ENCODE assay signal across 8 cellular contexts in the genomic region with DNA sequence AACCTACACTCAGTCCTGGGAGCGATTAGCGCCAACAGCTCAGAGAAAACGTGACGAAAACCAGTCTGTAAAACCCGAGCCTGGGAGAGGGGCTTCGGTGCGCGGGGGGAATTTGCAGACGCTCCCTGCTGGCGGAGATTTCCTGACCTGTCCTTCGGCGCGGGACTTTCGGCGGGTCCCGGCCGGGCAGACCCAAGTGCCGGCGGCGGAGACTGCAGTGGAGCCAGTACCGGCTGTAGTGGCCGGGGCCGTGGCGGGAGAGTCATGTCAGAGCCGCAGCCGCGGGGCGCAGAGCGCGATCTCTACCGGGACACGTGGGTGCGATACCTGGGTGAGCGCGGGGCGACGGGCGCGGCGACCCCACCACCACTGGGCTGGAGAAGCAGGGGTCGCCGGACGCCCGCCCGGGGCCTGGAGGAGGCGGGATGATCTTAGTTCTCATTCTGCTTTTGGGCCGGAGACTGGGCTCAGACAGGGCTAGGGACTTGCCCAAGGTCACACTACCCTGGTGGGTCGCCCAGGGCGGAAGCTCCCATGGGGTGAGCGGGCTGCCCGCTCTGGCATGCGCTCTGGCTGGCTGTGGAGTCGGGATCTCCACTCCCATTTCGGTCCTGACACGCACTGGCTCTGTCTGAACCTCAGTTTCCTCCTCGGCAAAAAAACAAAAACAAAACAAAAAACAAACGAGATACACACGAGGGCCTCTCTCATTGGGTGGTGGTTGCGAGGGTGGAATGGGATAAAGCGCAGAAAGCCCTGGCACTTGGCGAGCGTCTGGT. TPM values are rescaled to one million over a fixed set of nuclear protein-coding genes. Genes with fewer than 3 reads are reported as not detected.
DNase-seq lines count a peak whose midpoint lies in the region; ATAC-seq and TF ChIP-seq lines count a peak whose summit lies in the region.

A gene with protein sequence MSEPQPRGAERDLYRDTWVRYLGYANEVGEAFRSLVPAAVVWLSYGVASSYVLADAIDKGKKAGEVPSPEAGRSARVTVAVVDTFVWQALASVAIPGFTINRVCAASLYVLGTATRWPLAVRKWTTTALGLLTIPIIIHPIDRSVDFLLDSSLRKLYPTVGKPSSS (plus strand): TSS at position 153 of the 779 bp plus-strand sequence. CDS start 112 bp downstream, at position 265.

- intact Hi-C loops in left lung (cut with DNase I): no loop called here

- H3K9me3 ChIP-seq in left lung: no peaks in the 10 kb centered on the region

- peak within 1 kb of the TSS; percentile 61 to 75 for H3K4me3 ChIP-seq in left lung

- TF ChIP-seq CTCF in left lung (IDR thresholded peaks at IDR 0.05): no peak

- H3K27ac ChIP-seq in left lung: peak within 1 kb of the TSS; percentile 95 to 99

- peaks cover 34 to 48% of the 10 kb centered on the region in 2 donors for H3K4me1 ChIP-seq in left lung

- H3K36me3 ChIP-seq in left lung: peaks cover 0 to 17% of the 10 kb centered on the region in 2 donors

- H3K27me3 ChIP-seq in left lung: no peaks in the 10 kb centered on the region

- DNase-seq in NCI-H748 (lab: John Stamatoyannopoulos, UW; ENCODE audit: unreplicated experiment) (peak; percentile 72), NCI-H748 treated with DMSO at 0.1 percent for 48 hours (lab: John Stamatoyannopoulos, UW) (no peak), NCI-H2171 (lab: John Stamatoyannopoulos, UW) (peak; percentile 62), dedifferentiated amniotic fluid mesenchymal stem cell (ENCODE audit: extremely low spot score) (peak; percentile 19), left lung (peak; percentile 67 to 90), globus pallidus (ENCODE audit: low spot score) (no peak)
- peak; percentile 47 to 54 for DNase-seq in activated CD4-positive, alpha-beta T cell treated with anti-CD3 and anti-CD28 coated beads for 4 hours
- DNase-seq in stimulated activated CD4-positive, alpha-beta T cell treated with anti-CD3 and anti-CD28 coated beads, Interleukin-4, amount 100 ng/mL, for 1 hour: peak; percentile 58

- ATAC-seq in left lung: peak; percentile 6

RNA-seq across cellular contexts. Expression of the gene that starts here (rescaled TPM):
- total RNA-seq in left lung: 10 to 100 TPM; 15.6 to 31.8 TPM

Comparison
In these comparisons a context has a peak if more than half of its experiments do, and no peak if none do; other contexts are left out.
1. DNase-seq: peak in NCI-H748 (single experiment), NCI-H2171 (single experiment), activated CD4-positive, alpha-beta T cell treated with anti-CD3 and anti-CD28 coated beads for 4 hours (2 of 2), dedifferentiated amniotic fluid mesenchymal stem cell (single experiment), left lung (2 of 2) and stimulated activated CD4-positive, alpha-beta T cell treated with anti-CD3 and anti-CD28 coated beads, Interleukin-4, amount 100 ng/mL, for 1 hour (single experiment); none in NCI-H748 treated with DMSO at 0.1 percent for 48 hours (single experiment) and globus pallidus (single experiment).